16 cellular contexts compared by ENCODE assay signal in the genomic region with DNA sequence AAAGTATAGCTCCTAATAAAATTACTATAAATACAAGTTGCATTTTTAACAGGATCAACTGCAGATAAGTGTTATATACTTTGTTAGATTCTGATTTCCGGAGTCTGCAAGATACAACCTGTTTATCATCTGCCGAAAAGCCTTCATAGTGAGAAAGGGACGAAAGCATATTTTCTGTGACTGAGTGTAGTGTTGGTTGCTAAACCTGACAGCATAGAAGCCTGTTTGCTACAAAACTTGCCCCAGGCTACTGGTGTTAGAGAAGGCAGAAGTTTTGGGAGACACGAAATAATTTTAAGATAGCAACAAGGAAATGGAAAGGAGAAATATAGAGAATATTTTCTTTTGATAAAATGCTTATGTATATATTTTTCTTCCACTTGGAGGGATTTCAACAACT.
A peak's percentile ranks its signal among the peaks of the same experiment; 100 is the strongest.
DNase-seq lines count a peak whose midpoint lies in the region; ATAC-seq and TF ChIP-seq lines count a peak whose summit lies in the region.
"Had no signal": no experiment of that assay in that cellular context is flagged by ENCODE, and none has a peak within 500 bp of the region (broad histone marks: within the 10 kb centered on the region; RNA-seq: fewer than 3 reads in every experiment).

No MANE protein-coding gene starts in this region.

- TF ChIP-seq POLR2A in thyroid gland (IDR thresholded peaks at IDR 0.05), result no peak

- H3K27me3 Mint-ChIP-seq in nephron (ENCODE audit: low read depth), result no peaks in the 10 kb centered on the region

- WGBS in thyroid gland, 2 donors, result 91 to 93% methylated on average over 4 of the region's 4 CpGs

- peaks cover 19% of the 10 kb centered on the region for H3K36me3 Mint-ChIP-seq in nephron (ENCODE audit: low read depth)
- H3K36me3 Mint-ChIP-seq: CD4-positive, alpha-beta memory T cell had no signal

- no peak overlapping the region for H3K4me3 Mint-ChIP-seq in nephron
- H3K4me3 Mint-ChIP-seq: CD4-positive, alpha-beta memory T cell; GM23338; H9 had no signal

- DNase-seq in foreskin keratinocyte (peak in 1 of 2 donors; percentile 35), thyroid gland (no peak), activated gamma-delta T cell (lab: John Stamatoyannopoulos, UW) (no peak)
- DNase-seq in activated T-cell treated with anti-CD3 and anti-CD28 coated beads, Interleukin-2, amount 50 U/mL, for 48 hours, result no peak
- DNase-seq: C1 segment of cervical spinal cord; Calu3; CD4-positive, alpha-beta memory T cell; COR-L47; DMS53; DMS79 treated with DMSO at 0.1 percent for 48 hours; GF-D8; H9 had no signal

- intact Hi-C loops in thyroid gland (cut with DNase I), result no loop called here

- ATAC-seq in foreskin keratinocyte, result peak; percentile 33
- no peak for ATAC-seq in HG03571 (IDR thresholded peaks at IDR 0.05; ENCODE audit: unreplicated experiment)
- ATAC-seq: GM23338, HCT116 had no signal

- no peaks in the 10 kb centered on the region for H3K9me3 ChIP-seq in thyroid gland

- no peak overlapping the region for H3K4me3 ChIP-seq in thyroid gland (replicated peaks in 1 of 3)
- H3K4me3 ChIP-seq: GM23338 had no signal

- H3K27ac Mint-ChIP-seq in nephron, result peak overlapping the region; percentile 29 to 69 (median 65)
- H3K27ac Mint-ChIP-seq: CD4-positive, alpha-beta memory T cell; H9 had no signal

- H3K4me1 ChIP-seq in foreskin keratinocyte, result peaks cover 3% of the 10 kb centered on the region
- peaks cover 47 to 79% of the 10 kb centered on the region in 2 donors for H3K4me1 ChIP-seq in thyroid gland

- no peaks in the 10 kb centered on the region for H3K27me3 ChIP-seq in foreskin keratinocyte
- H3K27me3 ChIP-seq in thyroid gland, result no peaks in the 10 kb centered on the region

- no peaks in the 10 kb centered on the region for H3K9me3 Mint-ChIP-seq in nephron
- H3K9me3 Mint-ChIP-seq: CD4-positive, alpha-beta memory T cell; GM23338; H9 had no signal

- H3K27ac ChIP-seq in foreskin keratinocyte, result no peak overlapping the region
- H3K27ac ChIP-seq in thyroid gland, result peak overlapping the region; percentile 48 to 73 (median 64)

- peaks cover 30% of the 10 kb centered on the region for H3K4me1 Mint-ChIP-seq in nephron
- H3K4me1 Mint-ChIP-seq: CD4-positive, alpha-beta memory T cell had no signal

- no peaks in the 10 kb centered on the region for H3K36me3 ChIP-seq in thyroid gland

- TF ChIP-seq CTCF in foreskin keratinocyte (conservative IDR thresholded peaks at IDR 0.05), result no peak
- TF ChIP-seq CTCF in nephron (IDR thresholded peaks at IDR 0.05; ENCODE audit: unreplicated experiment in 3 of 3), result no peak
- TF ChIP-seq CTCF in thyroid gland (IDR thresholded peaks at IDR 0.05), result no peak
